In genomic region chr11:13335319-13335718, GRCh38 we compare ENCODE assay signal across 8 cellular contexts. TPM values are rescaled to one million over a fixed set of nuclear protein-coding genes. Genes with fewer than 3 reads are reported as not detected.
DNase-seq lines count a peak whose midpoint lies in the region; ATAC-seq and TF ChIP-seq lines count a peak whose summit lies in the region.

No MANE protein-coding gene starts in this region.

- peak; percentile 78 for TF ChIP-seq CTCF in DOHH2 (IDR thresholded peaks at IDR 0.05; ENCODE audit: low read depth, low read length, poor library complexity, severe bottlenecking)
- peak; percentile 70 to 92 (median 90) for TF ChIP-seq CTCF in HCT116 (IDR thresholded peaks at IDR 0.05 in 2 of 3, conservative IDR thresholded peaks at IDR 0.05 in 1 of 3; ENCODE audit: borderline replicate concordance in 1 of 3, insufficient read depth in 1 of 3, low read depth in 2 of 3, low read length in 2 of 3)

- no peak overlapping the region for H3K9ac ChIP-seq in HCT116 (ENCODE audit: low read length)

- H3F3A ChIP-seq in DOHH2 (ENCODE audit: control insufficient read depth, insufficient read depth): no peaks in the 10 kb centered on the region

- H3K27ac ChIP-seq in DOHH2 (ENCODE audit: low read depth, low read length) (no peak overlapping the region), HCT116 (ENCODE audit: low read depth, low read length) (no peak overlapping the region)

- no peaks in the 10 kb centered on the region for H3K27me3 Mint-ChIP-seq in T-helper 17 cell

- no peaks in the 10 kb centered on the region for H3K36me3 Mint-ChIP-seq in T-helper 17 cell (ENCODE audit: low read depth)

- DNase-seq in HCT116 (ENCODE audit: low read depth, low spot score): no peak
- peak; percentile 39 for DNase-seq in NCI-H1436 treated with DMSO at 0.1 percent for 48 hours (lab: John Stamatoyannopoulos, UW)
- peak; percentile 43 to 63 (median 57) for DNase-seq in T-helper 17 cell
- peak; percentile 60 for DNase-seq in amniotic stem cell (lab: John Stamatoyannopoulos, UW)
- peak; percentile 76 for DNase-seq in iPS-NIHi11 (ENCODE audit: low spot score)
- DNase-seq in stimulated activated CD4-positive, alpha-beta T cell treated with anti-CD3 and anti-CD28 coated beads, Interleukin-1b, Interleukin-23, amount 100 ng/mL, for 1 hour (ENCODE audit: low read depth in 2 of 2): peak; percentile 24 to 44
- no peak for DNase-seq in SHP77 (lab: John Stamatoyannopoulos, UW)

- no peak overlapping the region for H2AFZ ChIP-seq in HCT116 (ENCODE audit: low read depth, low read length, poor library complexity, severe bottlenecking)

- H3K36me3 ChIP-seq in DOHH2 (ENCODE audit: control insufficient read depth, low read length) (no peaks in the 10 kb centered on the region), HCT116 (ENCODE audit: control insufficient read depth in 1 of 2, insufficient read depth in 2 of 2, low read length in 2 of 2) (no peaks in the 10 kb centered on the region)

- no peak overlapping the region for H3K4me2 ChIP-seq in DOHH2 (ENCODE audit: low read length)
- H3K4me2 ChIP-seq in HCT116 (ENCODE audit: low read length): peak overlapping the region; percentile 79; the same call in 1 of the 2 replicates

- POLR2A ChIA-PET in HCT116 (lab: Charles Lee): interaction anchor here (2.3 kb wide), 1 partner anchor 119 kb away, joined by 5 read pairs; no protein-coding TSS in a partner anchor

- H3K79me2 ChIP-seq in DOHH2 (ENCODE audit: control insufficient read depth, low read length) (no peaks in the 10 kb centered on the region), HCT116 (ENCODE audit: insufficient read depth, low read length) (no peaks in the 10 kb centered on the region)

- CTCF ChIA-PET in HCT116 (lab: Charles Lee): interaction anchor here (0.6 to 5.6 kb wide), 12 partner anchors 13 to 128 kb away, joined by 3 to 70 read pairs (median 5); no protein-coding TSS in a partner anchor

- intact Hi-C loops in HCT116 (cut with micrococcal nuclease): loop anchor here (1.0 kb wide), 2 partner anchors 74 to 125 kb away; no protein-coding TSS in a partner anchor

- H4K20me1 ChIP-seq in DOHH2 (ENCODE audit: control insufficient read depth, insufficient read depth, low read depth, low read length) (no peaks in the 10 kb centered on the region), HCT116 (ENCODE audit: insufficient read depth) (no peaks in the 10 kb centered on the region)

- peak overlapping the region; percentile 70 for H3K4me3 Mint-ChIP-seq in T-helper 17 cell

- peak overlapping the region; percentile 76 for H3K27ac Mint-ChIP-seq in T-helper 17 cell

- H3K27me3 ChIP-seq in DOHH2 (ENCODE audit: control insufficient read depth, low read length): peaks cover 21% of the 10 kb centered on the region
- no peaks in the 10 kb centered on the region for H3K27me3 ChIP-seq in HCT116 (ENCODE audit: insufficient read depth, low read length)

- TF ChIP-seq POLR2A in HCT116 (IDR thresholded peaks at IDR 0.05; ENCODE audit: borderline replicate concordance, extremely low read depth, insufficient read depth, insufficient read length): no peak

- H3K9me2 ChIP-seq in DOHH2 (replicated peaks; ENCODE audit: control insufficient read depth, low read length): no peaks in the 10 kb centered on the region
- no peaks in the 10 kb centered on the region for H3K9me2 ChIP-seq in HCT116 (ENCODE audit: insufficient read depth)

- no peaks in the 10 kb centered on the region for H3K9me3 ChIP-seq in DOHH2 (ENCODE audit: control insufficient read depth, insufficient read depth, low read length)
- no peaks in the 10 kb centered on the region for H3K9me3 ChIP-seq in HCT116 (ENCODE audit: control insufficient read depth in 1 of 2, insufficient read depth in 1 of 2, low read depth in 1 of 2, low read length in 2 of 2)
- H3K9me3 ChIP-seq in T-helper 17 cell (ENCODE audit: control insufficient read depth, low read length, poor library complexity, severe bottlenecking): no peaks in the 10 kb centered on the region

- H3K4me1 ChIP-seq in DOHH2 (ENCODE audit: control insufficient read depth, low read length): no peaks in the 10 kb centered on the region
- H3K4me1 ChIP-seq in HCT116 (ENCODE audit: control insufficient read depth in 1 of 2, insufficient read depth in 2 of 2, low read length in 2 of 2): peaks cover 80 to 91% of the 10 kb centered on the region in 2 experiments

- TF ChIP-seq RAD21 in HCT116 (IDR thresholded peaks at IDR 0.05; ENCODE audit: low read depth): peak; percentile 83

- RAD21 ChIA-PET in HCT116 (lab: Charles Lee; ENCODE audit: low non-redundant PET in 1 of 2, low total read pairs in 2 of 2, uncharacterized antibody in 2 of 2, unreplicated experiment in 2 of 2): interaction anchor here in 1 of 2 experiments (3.0 kb wide), 1 partner anchor 125 kb away, joined by 11 read pairs; no protein-coding TSS in a partner anchor

- ATAC-seq in HCT116 (peak; percentile 23), T-helper 17 cell (peak; percentile 74)

- H3K4me3 ChIP-seq in DOHH2 (ENCODE audit: low read length) (no peak overlapping the region), HCT116 (replicated peaks in 1 of 2; ENCODE audit: low read depth in 1 of 2, low read length in 2 of 2) (no peak overlapping the region)

- no TSS peak for BruUV-seq in HCT116 (replicated peaks; lab: Mats Ljungman, UMichigan)

- peaks cover 71% of the 10 kb centered on the region for H3K4me1 Mint-ChIP-seq in T-helper 17 cell

TF ChIP-seq in HCT116, 20 proteins besides CTCF, POLR2A, EP300 and RAD21:
- TF ChIP-seq TCF7L2 (IDR thresholded peaks at IDR 0.05; ENCODE audit: borderline replicate concordance, extremely low read depth, insufficient read depth, insufficient read length) (no peak), ZFX (IDR thresholded peaks at IDR 0.05) (no peak), YY1 (IDR thresholded peaks at IDR 0.05; ENCODE audit: extremely low read depth, insufficient replicate concordance, low read depth, low read length) (no peak), REST (IDR thresholded peaks at IDR 0.05; ENCODE audit: low read depth) (no peak), FOSL1 (IDR thresholded peaks at IDR 0.05; ENCODE audit: low read depth) (no peak), ZNF274 (IDR thresholded peaks at IDR 0.05; ENCODE audit: low read depth, low read length) (no peak)

RNA-seq across cellular contexts. Expression of gene BMAL1, which starts 57.7 kb away (rescaled TPM):
- 17.6 TPM for total RNA-seq in HCT116 (2021; ENCODE audit: unreplicated experiment)
- polyA plus RNA-seq in HCT116 (2012): 6.5 and 7.8 TPM in 2 replicates
- 100 to 1,000 TPM; 143 to 144 TPM for total RNA-seq in T-helper 17 cell

Comparison
In these comparisons a context has a peak if more than half of its experiments do, and no peak if none do; other contexts are left out.
1. DNase-seq: peak in NCI-H1436 treated with DMSO at 0.1 percent for 48 hours (single experiment), T-helper 17 cell (3 of 3), amniotic stem cell (single experiment), iPS-NIHi11 (single experiment) and stimulated activated CD4-positive, alpha-beta T cell treated with anti-CD3 and anti-CD28 coated beads, Interleukin-1b, Interleukin-23, amount 100 ng/mL, for 1 hour (2 of 2); none in HCT116 (single experiment) and SHP77 (0 of 2).